ENCODE assay signal across 8 cellular contexts in the genomic region with DNA sequence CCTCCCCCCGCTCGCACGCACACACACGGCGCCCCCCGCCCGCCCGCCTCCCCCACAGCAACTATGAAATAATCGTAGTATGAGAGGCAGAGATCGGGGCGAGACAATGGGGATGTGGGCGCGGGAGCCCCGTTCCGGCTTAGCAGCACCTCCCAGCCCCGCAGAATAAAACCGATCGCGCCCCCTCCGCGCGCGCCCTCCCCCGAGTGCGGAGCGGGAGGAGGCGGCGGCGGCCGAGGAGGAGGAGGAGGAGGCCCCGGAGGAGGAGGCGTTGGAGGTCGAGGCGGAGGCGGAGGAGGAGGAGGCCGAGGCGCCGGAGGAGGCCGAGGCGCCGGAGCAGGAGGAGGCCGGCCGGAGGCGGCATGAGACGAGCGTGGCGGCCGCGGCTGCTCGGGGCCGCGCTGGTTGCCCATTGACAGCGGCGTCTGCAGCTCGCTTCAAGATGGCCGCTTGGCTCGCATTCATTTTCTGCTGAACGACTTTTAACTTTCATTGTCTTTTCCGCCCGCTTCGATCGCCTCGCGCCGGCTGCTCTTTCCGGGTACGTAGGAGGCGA. TPM values are rescaled to one million over a fixed set of nuclear protein-coding genes. Genes with fewer than 3 reads are reported as not detected.
DNase-seq lines count a peak whose midpoint lies in the region; ATAC-seq and TF ChIP-seq lines count a peak whose summit lies in the region.

No MANE protein-coding gene starts in this region.

- H3K4me1 ChIP-seq in left ventricle myocardium inferior, result peaks cover 82% of the 10 kb centered on the region

- peaks cover under 1% of the 10 kb centered on the region for H3K36me3 ChIP-seq in left ventricle myocardium inferior

- H3K27ac ChIP-seq in left ventricle myocardium inferior (replicated peaks), result peak overlapping the region; percentile 95

- DNase-seq in DMS 273 (lab: John Stamatoyannopoulos, UW; ENCODE audit: unreplicated experiment) (peak; percentile 78), DMS 273 treated with DMSO at 0.1 percent for 48 hours (lab: John Stamatoyannopoulos, UW) (no peak), SW480 (ENCODE audit: low spot score) (peak; percentile 64), anterior cingulate cortex (lab: John Stamatoyannopoulos, UW) (peak in 42 of 58 donors; percentile 21 to 87 (median 68)), left ventricle myocardium inferior (peak; percentile 72), posterior vena cava (ENCODE audit: low spot score) (peak; percentile 87), COLO829 (ENCODE audit: low spot score) (no peak)

- TF ChIP-seq CTCF in left ventricle myocardium inferior (IDR thresholded peaks at IDR 0.05; ENCODE audit: borderline replicate concordance), result peak; percentile 7

- H3K27me3 ChIP-seq in left ventricle myocardium inferior (ENCODE audit: low read depth), result peaks cover 26% of the 10 kb centered on the region

- no peaks in the 10 kb centered on the region for H3K9me3 ChIP-seq in left ventricle myocardium inferior (replicated peaks)

- intact Hi-C loops in left ventricle myocardium inferior (cut with micrococcal nuclease), result no loop called here
- intact Hi-C loops in posterior vena cava (cut with DNase I), result no loop called here

- peak; percentile 29 for ATAC-seq in HG03159 (IDR thresholded peaks at IDR 0.05; ENCODE audit: unreplicated experiment)

- peak overlapping the region; percentile 87 for H3K4me3 ChIP-seq in left ventricle myocardium inferior

RNA-seq across cellular contexts. Expression of gene BMI1, which starts 0.3 kb away (rescaled TPM):
- total RNA-seq in left ventricle myocardium inferior, result 33.3 TPM
- total RNA-seq in posterior vena cava, result 10 to 100 TPM; 56.5 to 71.7 TPM

RNA-seq across cellular contexts. Expression of gene COMMD3, which starts 5.0 kb away (rescaled TPM):
- total RNA-seq in left ventricle myocardium inferior, result 89.7 TPM
- 10 to 100 TPM; 52.6 to 57.6 TPM for total RNA-seq in posterior vena cava

RNA-seq across cellular contexts. Expression of gene SPAG6, which starts 24.1 kb away (rescaled TPM):
- total RNA-seq in left ventricle myocardium inferior (not detected), posterior vena cava (not detected)

Comparison
In these comparisons a context has a peak if more than half of its experiments do, and no peak if none do; other contexts are left out.
1. DNase-seq: peak in DMS 273 (single experiment), SW480 (single experiment), anterior cingulate cortex (42 of 58), left ventricle myocardium inferior (single experiment) and posterior vena cava (single experiment); none in DMS 273 treated with DMSO at 0.1 percent for 48 hours (single experiment) and COLO829 (single experiment).